In the genomic region with DNA sequence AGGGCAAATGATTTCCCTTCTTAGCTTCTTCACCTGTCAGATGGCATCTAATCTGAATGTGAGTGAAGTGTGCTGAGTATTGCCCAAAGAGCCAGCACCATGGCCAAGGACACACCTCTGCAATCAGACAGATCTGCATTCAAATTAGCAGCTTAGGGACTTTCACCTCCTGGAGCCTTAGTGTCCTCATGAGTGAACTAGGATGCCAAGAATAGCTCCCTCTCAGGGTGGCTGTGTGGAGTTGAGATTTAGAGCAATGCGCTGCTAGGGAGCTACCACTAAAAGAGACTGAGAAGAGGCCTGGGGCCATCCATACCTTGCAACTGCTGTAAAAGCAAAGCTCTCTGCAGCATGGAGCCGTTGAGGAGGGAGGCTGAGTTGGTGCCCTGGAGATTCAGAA, we compare ENCODE assay signal across 10 cellular contexts. TPM values are rescaled to one million over a fixed set of nuclear protein-coding genes. Genes with fewer than 3 reads are reported as not detected.
A peak's percentile ranks its signal among the peaks of the same experiment; 100 is the strongest.
DNase-seq lines count a peak whose midpoint lies in the region; ATAC-seq and TF ChIP-seq lines count a peak whose summit lies in the region.
"Had no signal": no experiment of that assay in that cellular context is flagged by ENCODE, and none has a peak within 500 bp of the region (broad histone marks: within the 10 kb centered on the region; RNA-seq: fewer than 3 reads in every experiment).

No MANE protein-coding gene starts in this region.

- H3K27me3 ChIP-seq in BLaER1, result no peaks in the 10 kb centered on the region
- no peaks in the 10 kb centered on the region for H3K27me3 ChIP-seq in HAP-1 (ENCODE audit: low read depth)

- H3K9me3 ChIP-seq in BLaER1 (no peaks in the 10 kb centered on the region), HAP-1 (no peaks in the 10 kb centered on the region)

- H3K4me3 ChIP-seq in BLaER1 (peak overlapping the region; percentile 80; the same call in 1 of the 2 replicates), HAP-1 (peak overlapping the region; percentile 75)

- H3K4me1 ChIP-seq in BLaER1 (peaks cover 33% of the 10 kb centered on the region), HAP-1 (peaks cover 9% of the 10 kb centered on the region)

- POLR2A ChIA-PET in activated naive CD8-positive, alpha-beta T cell treated with anti-CD3 and anti-CD28 coated beads, Interleukin-2, amount 10 ng/mL, durations not matched to agents 7 days and 5 days (lab: Charles Lee), result interaction anchor here (1.3 to 3.0 kb wide), 3 partner anchors 30 to 181 kb away, joined by 3 to 22 read pairs (median 5); partner anchors contain the start of genes BBLN and URM1

- ATAC-seq in activated naive CD8-positive, alpha-beta T cell treated with anti-CD3 and anti-CD28 coated beads, Interleukin-2, amount 10 ng/mL, durations not matched to agents 7 days and 5 days (ENCODE audit: low read depth), result no peak
- ATAC-seq in HG02870 (IDR thresholded peaks at IDR 0.05; ENCODE audit: unreplicated experiment) (no peak), HG02678 (IDR thresholded peaks at IDR 0.05; ENCODE audit: unreplicated experiment) (no peak), GM19463 (IDR thresholded peaks at IDR 0.05; ENCODE audit: unreplicated experiment) (no peak)

- peaks cover 30% of the 10 kb centered on the region for H3K4me1 Mint-ChIP-seq in activated naive CD8-positive, alpha-beta T cell treated with anti-CD3 and anti-CD28 coated beads, Interleukin-2, amount 10 ng/mL, durations not matched to agents 7 days and 5 days
- H3K4me1 Mint-ChIP-seq in mesothelial cell of epicardium, result peaks cover 13% of the 10 kb centered on the region

- peak overlapping the region; percentile 92 for H3K4me2 ChIP-seq in BLaER1

- no peaks in the 10 kb centered on the region for H3K9me3 Mint-ChIP-seq in activated naive CD8-positive, alpha-beta T cell treated with anti-CD3 and anti-CD28 coated beads, Interleukin-2, amount 10 ng/mL, durations not matched to agents 7 days and 5 days
- no peaks in the 10 kb centered on the region for H3K9me3 Mint-ChIP-seq in mesothelial cell of epicardium

- no peaks in the 10 kb centered on the region for H4K20me1 ChIP-seq in BLaER1

- H3K27me3 Mint-ChIP-seq in activated naive CD8-positive, alpha-beta T cell treated with anti-CD3 and anti-CD28 coated beads, Interleukin-2, amount 10 ng/mL, durations not matched to agents 7 days and 5 days, result no peaks in the 10 kb centered on the region
- H3K27me3 Mint-ChIP-seq in mesothelial cell of epicardium (ENCODE audit: low read depth), result no peaks in the 10 kb centered on the region

- peak overlapping the region; percentile 96 for H3K4me3 Mint-ChIP-seq in activated naive CD8-positive, alpha-beta T cell treated with anti-CD3 and anti-CD28 coated beads, Interleukin-2, amount 10 ng/mL, durations not matched to agents 7 days and 5 days
- H3K4me3 Mint-ChIP-seq in mesothelial cell of epicardium, result peak overlapping the region; percentile 98

- in situ Hi-C loops in HAP-1 (cut with MboI; ENCODE audit: low sequenced_read_pairs), result no loop called here

- peak overlapping the region; percentile 92 for H3K9ac ChIP-seq in BLaER1

- H3K27ac Mint-ChIP-seq in activated naive CD8-positive, alpha-beta T cell treated with anti-CD3 and anti-CD28 coated beads, Interleukin-2, amount 10 ng/mL, durations not matched to agents 7 days and 5 days, result peak overlapping the region; percentile 70
- H3K27ac Mint-ChIP-seq in mesothelial cell of epicardium, result peak overlapping the region; percentile 64

- no peak for DNase-seq in HAP-1 (ENCODE audit: low spot score in 2 of 2)
- no peak for DNase-seq in activated naive CD8-positive, alpha-beta T cell treated with anti-CD3 and anti-CD28 coated beads, Interleukin-2, amount 10 ng/mL, durations not matched to agents 7 days and 5 days
- no peak for DNase-seq in mesothelial cell of epicardium (ENCODE audit: low spot score in 2 of 2, unreplicated experiment in 2 of 2)
- DNase-seq in A172 (ENCODE audit: low spot score), result no peak
- DNase-seq: NCI-H510A; stimulated activated CD4-positive, alpha-beta T cell treated with anti-CD3 and anti-CD28 coated beads, Interleukin-12 subunit alpha, Interleukin-12 subunit beta, amount 100 ng/mL, for 4 hours had no signal

- peaks cover 47% of the 10 kb centered on the region for H3K36me3 ChIP-seq in BLaER1
- peaks cover 36% of the 10 kb centered on the region for H3K36me3 ChIP-seq in HAP-1 (replicated peaks)

- peak overlapping the region; percentile 88 for H3K27ac ChIP-seq in BLaER1

- no peak for TF ChIP-seq CTCF in mesothelial cell of epicardium (IDR thresholded peaks at IDR 0.05; ENCODE audit: unreplicated experiment)

- H3K36me3 Mint-ChIP-seq in activated naive CD8-positive, alpha-beta T cell treated with anti-CD3 and anti-CD28 coated beads, Interleukin-2, amount 10 ng/mL, durations not matched to agents 7 days and 5 days, result peaks cover 23% of the 10 kb centered on the region
- peaks cover 22% of the 10 kb centered on the region for H3K36me3 Mint-ChIP-seq in mesothelial cell of epicardium

RNA-seq across cellular contexts. Expression of gene CIZ1, which starts 1.4 kb away (rescaled TPM):
- 100 to 1,000 TPM; 149 to 152 TPM for total RNA-seq in activated naive CD8-positive, alpha-beta T cell treated with anti-CD3 and anti-CD28 coated beads, Interleukin-2, amount 10 ng/mL, durations not matched to agents 7 days and 5 days
- total RNA-seq in mesothelial cell of epicardium, result 152 to 157 TPM (median 155 TPM) in 3 replicates
- total RNA-seq in A172 (2014; rRNA removed; shearing (Covaris generic)), result 60.6 and 70.1 TPM in 2 replicates

RNA-seq across cellular contexts. Expression of gene DNM1, which starts 13.2 kb away (rescaled TPM):
- total RNA-seq in activated naive CD8-positive, alpha-beta T cell treated with anti-CD3 and anti-CD28 coated beads, Interleukin-2, amount 10 ng/mL, durations not matched to agents 7 days and 5 days, result 1 to 10 TPM; 1.2 to 1.4 TPM
- 86.8 to 98.6 TPM (median 89.2 TPM) in 3 replicates for total RNA-seq in mesothelial cell of epicardium
- total RNA-seq in A172 (2014; rRNA removed; shearing (Covaris generic)), result 16.7 and 20.6 TPM in 2 replicates

RNA-seq across cellular contexts. Expression of gene BBLN, which starts 29.9 kb away (rescaled TPM):
- total RNA-seq in activated naive CD8-positive, alpha-beta T cell treated with anti-CD3 and anti-CD28 coated beads, Interleukin-2, amount 10 ng/mL, durations not matched to agents 7 days and 5 days, result 10 to 100 TPM; 77.6 to 90.9 TPM
- total RNA-seq in mesothelial cell of epicardium, result 60.7 to 64.4 TPM (median 63.1 TPM) in 3 replicates
- 146 and 238 TPM in 2 replicates for total RNA-seq in A172 (2014; rRNA removed; shearing (Covaris generic))

RNA-seq across cellular contexts. Expression of gene LCN2, which starts 40.8 kb away (rescaled TPM):
- total RNA-seq in activated naive CD8-positive, alpha-beta T cell treated with anti-CD3 and anti-CD28 coated beads, Interleukin-2, amount 10 ng/mL, durations not matched to agents 7 days and 5 days, result not detected
- total RNA-seq in mesothelial cell of epicardium, result not detected in 3 replicates
- total RNA-seq in A172 (2014; rRNA removed; shearing (Covaris generic)), result 0.14 and 1.1 TPM in 2 replicates
